Comparison of ENCODE assay signal across 10 cellular contexts in genomic region chr2:54603357-54603756, GRCh38.
DNase-seq lines count a peak whose midpoint lies in the region; ATAC-seq and TF ChIP-seq lines count a peak whose summit lies in the region.
"Had no signal": no experiment of that assay in that cellular context is flagged by ENCODE, and none has a peak within 500 bp of the region (broad histone marks: within the 10 kb centered on the region; RNA-seq: fewer than 3 reads in every experiment).

No MANE protein-coding gene starts in this region.

- peaks cover 100% of the 10 kb centered on the region for H3K79me2 ChIP-seq in hepatocyte

- H3K9me3 ChIP-seq in ascending aorta (no peaks in the 10 kb centered on the region), hepatocyte (ENCODE audit: low read depth) (no peaks in the 10 kb centered on the region), HAP-1 (no peaks in the 10 kb centered on the region)

- TF ChIP-seq CTCF in ascending aorta (IDR thresholded peaks at IDR 0.05) (peak in 1 of 3 experiments; percentile 34), hepatocyte (IDR thresholded peaks at IDR 0.05; ENCODE audit: poor library complexity) (no peak)

- H3K27me3 ChIP-seq in ascending aorta (no peaks in the 10 kb centered on the region), hepatocyte (no peaks in the 10 kb centered on the region), HAP-1 (ENCODE audit: low read depth) (no peaks in the 10 kb centered on the region)

- WGBS in hepatocyte (ENCODE audit: low lambda C conversion rate, missing lambda C conversion rate): 91% methylated on average over 3 of the region's 3 CpGs

- H3K27ac Mint-ChIP-seq in stimulated activated memory B cell treated with anti-CD40 and anti-IgM and Interleukin-4, amounts not matched to agents 10 μg/mL and 1 μg/mL and 100 μg/mL, for 72 hours: peak overlapping the region; percentile 56

- H3K27me3 Mint-ChIP-seq in stimulated activated memory B cell treated with anti-CD40 and anti-IgM and Interleukin-4, amounts not matched to agents 10 μg/mL and 1 μg/mL and 100 μg/mL, for 72 hours: no peaks in the 10 kb centered on the region

- H3K27ac ChIP-seq in ascending aorta (peak overlapping the region; percentile 75 to 79), hepatocyte (peak overlapping the region; percentile 42)
- H3K27ac ChIP-seq: KMS-11 had no signal

- H3K4me2 ChIP-seq in hepatocyte: no peak overlapping the region
- H3K4me2 ChIP-seq: KMS-11 had no signal

- no peaks in the 10 kb centered on the region for H3K9me2 ChIP-seq in hepatocyte (replicated peaks; ENCODE audit: insufficient read depth)

- DNase-seq in ascending aorta (ENCODE audit: low spot score in 2 of 2) (no peak), hepatocyte (ENCODE audit: low spot score) (no peak), NOMO-1 treated with DMSO at 0.1 percent for 48 hours (lab: John Stamatoyannopoulos, UW; ENCODE audit: unreplicated experiment) (no peak), HAP-1 (ENCODE audit: low spot score in 2 of 2) (no peak)
- DNase-seq: GDM1 had no signal

- peaks cover 36% of the 10 kb centered on the region for H3K36me3 Mint-ChIP-seq in stimulated activated memory B cell treated with anti-CD40 and anti-IgM and Interleukin-4, amounts not matched to agents 10 μg/mL and 1 μg/mL and 100 μg/mL, for 72 hours

- H3K4me3 Mint-ChIP-seq in stimulated activated memory B cell treated with anti-CD40 and anti-IgM and Interleukin-4, amounts not matched to agents 10 μg/mL and 1 μg/mL and 100 μg/mL, for 72 hours: no peak overlapping the region

- peaks cover 20 to 68% of the 10 kb centered on the region in 2 donors for H3K4me1 ChIP-seq in ascending aorta
- H3K4me1 ChIP-seq in hepatocyte (ENCODE audit: insufficient read depth): peaks cover 40% of the 10 kb centered on the region
- H3K4me1 ChIP-seq in HAP-1: no peaks in the 10 kb centered on the region

- no peak overlapping the region for H2AFZ ChIP-seq in hepatocyte

- H3K9me3 Mint-ChIP-seq in stimulated activated memory B cell treated with anti-CD40 and anti-IgM and Interleukin-4, amounts not matched to agents 10 μg/mL and 1 μg/mL and 100 μg/mL, for 72 hours: peaks cover 2% of the 10 kb centered on the region

- peaks cover 100% of the 10 kb centered on the region for H4K20me1 ChIP-seq in hepatocyte (ENCODE audit: insufficient read depth, poor library complexity, severe bottlenecking)

- in situ Hi-C loops in HAP-1 (cut with MboI; ENCODE audit: low sequenced_read_pairs): no loop called here

- ATAC-seq in HG02610 (IDR thresholded peaks at IDR 0.05; ENCODE audit: unreplicated experiment): peak; percentile 6
- no peak for ATAC-seq in stimulated activated memory B cell treated with anti-CD40 and anti-IgM and Interleukin-4, amounts not matched to agents 10 μg/mL and 1 μg/mL and 100 μg/mL, for 72 hours
- no peak for ATAC-seq in GM21381 (IDR thresholded peaks at IDR 0.05; ENCODE audit: unreplicated experiment)
- no peak for ATAC-seq in GM19455 (IDR thresholded peaks at IDR 0.05; ENCODE audit: unreplicated experiment)

- intact Hi-C loops in ascending aorta (cut with DNase I): loop anchor here (5.0 kb wide), 2 partner anchors 81 to 146 kb away; partner anchors contain the start of gene SPTBN1

- peaks cover 79% of the 10 kb centered on the region for H3K4me1 Mint-ChIP-seq in stimulated activated memory B cell treated with anti-CD40 and anti-IgM and Interleukin-4, amounts not matched to agents 10 μg/mL and 1 μg/mL and 100 μg/mL, for 72 hours

- H3K36me3 ChIP-seq in ascending aorta: no peaks in the 10 kb centered on the region
- H3K36me3 ChIP-seq in hepatocyte (replicated peaks; ENCODE audit: insufficient read depth, low read depth): no peaks in the 10 kb centered on the region
- peaks cover 8% of the 10 kb centered on the region; the same call in 1 of the 2 replicates for H3K36me3 ChIP-seq in HAP-1 (replicated peaks)

- H3K4me3 ChIP-seq in ascending aorta (no peak overlapping the region), hepatocyte (no peak overlapping the region), HAP-1 (no peak overlapping the region)
